ENCODE assay signal across 17 cellular contexts in genomic region chr10:71273506-71273905, GRCh38. TPM values are rescaled to one million over a fixed set of nuclear protein-coding genes. Genes with fewer than 3 reads are reported as not detected.
DNase-seq lines count a peak whose midpoint lies in the region; ATAC-seq, FAIRE-seq and TF ChIP-seq lines count a peak whose summit lies in the region.
"Had no signal": no experiment of that assay in that cellular context is flagged by ENCODE, and none has a peak within 500 bp of the region (broad histone marks: within the 10 kb centered on the region; RNA-seq: fewer than 3 reads in every experiment).

No MANE protein-coding gene starts in this region.

- peaks cover 19% of the 10 kb centered on the region for H3K4me1 ChIP-seq in endothelial cell of umbilical vein (ENCODE audit: control insufficient read depth, extremely low read depth, insufficient read depth, low read length)

- H3K4me1 Mint-ChIP-seq in stimulated activated naive B cell treated with anti-CD40 and anti-IgM and Interleukin-4, amounts not matched to agents 10 μg/mL and 1 μg/mL and 100 μg/mL, for 72 hours = peaks cover 0 to 3% of the 10 kb centered on the region in 2 donors
- no peaks in the 10 kb centered on the region for H3K4me1 Mint-ChIP-seq in T-helper 2 cell treated with Interferon-gamma antibody and Interleukin-4, amounts not matched to agents 5 μg/mL and 100 μg/mL, for 36 hours (ENCODE audit: low read depth)
- H3K4me1 Mint-ChIP-seq: CD4-positive, CD25-positive, alpha-beta regulatory T cell had no signal

- BruUV-seq in endothelial cell of umbilical vein (replicated peaks; lab: Mats Ljungman, UMichigan) = no TSS peak

- peak overlapping the region; percentile 80 for H3K27ac Mint-ChIP-seq in stimulated activated naive B cell treated with anti-CD40 and anti-IgM and Interleukin-4, amounts not matched to agents 10 μg/mL and 1 μg/mL and 100 μg/mL, for 72 hours
- no peak overlapping the region for H3K27ac Mint-ChIP-seq in T-helper 2 cell treated with Interferon-gamma antibody and Interleukin-4, amounts not matched to agents 5 μg/mL and 100 μg/mL, for 36 hours
- H3K27ac Mint-ChIP-seq: CD4-positive, CD25-positive, alpha-beta regulatory T cell had no signal

- H3K27me3 ChIP-seq in endothelial cell of umbilical vein (ENCODE audit: control insufficient read depth in 2 of 2, insufficient read depth in 2 of 2, low read length in 2 of 2) = no peaks in the 10 kb centered on the region
- H3K27me3 ChIP-seq: BLaER1 treated with 17β-estradiol and CSF1 and Interleukin-3, amounts not matched to agents 10 nM and 100 nM had no signal

- no peak overlapping the region for H3K4me2 ChIP-seq in endothelial cell of umbilical vein (ENCODE audit: insufficient read depth, low read length)
- H3K4me2 ChIP-seq: GM23338 had no signal

- no peaks in the 10 kb centered on the region for H3K9me3 Mint-ChIP-seq in stimulated activated naive B cell treated with anti-CD40 and anti-IgM and Interleukin-4, amounts not matched to agents 10 μg/mL and 1 μg/mL and 100 μg/mL, for 72 hours
- H3K9me3 Mint-ChIP-seq in T-helper 2 cell treated with Interferon-gamma antibody and Interleukin-4, amounts not matched to agents 5 μg/mL and 100 μg/mL, for 36 hours = no peaks in the 10 kb centered on the region
- H3K9me3 Mint-ChIP-seq: CD4-positive, CD25-positive, alpha-beta regulatory T cell; GM23338 had no signal

- no peaks in the 10 kb centered on the region for H4K20me1 ChIP-seq in endothelial cell of umbilical vein (replicated peaks; ENCODE audit: control insufficient read depth, extremely low read depth, insufficient read depth, low read length)

- no peaks in the 10 kb centered on the region for H3K36me3 Mint-ChIP-seq in stimulated activated naive B cell treated with anti-CD40 and anti-IgM and Interleukin-4, amounts not matched to agents 10 μg/mL and 1 μg/mL and 100 μg/mL, for 72 hours
- no peaks in the 10 kb centered on the region for H3K36me3 Mint-ChIP-seq in T-helper 2 cell treated with Interferon-gamma antibody and Interleukin-4, amounts not matched to agents 5 μg/mL and 100 μg/mL, for 36 hours (ENCODE audit: low read depth)
- H3K36me3 Mint-ChIP-seq: CD4-positive, CD25-positive, alpha-beta regulatory T cell had no signal

- H3K4me3 ChIP-seq in endothelial cell of umbilical vein (replicated peaks in 1 of 3; ENCODE audit: insufficient read depth in 1 of 3, low read depth in 1 of 3, low read length in 3 of 3) = no peak overlapping the region
- H3K4me3 ChIP-seq: BLaER1 treated with 17β-estradiol and CSF1 and Interleukin-3, amounts not matched to agents 10 nM and 100 nM; GM23338 had no signal

- H3K27ac ChIP-seq in RWPE1 = peak overlapping the region; percentile 85
- no peak overlapping the region for H3K27ac ChIP-seq in endothelial cell of umbilical vein (ENCODE audit: insufficient read depth, low read depth, low read length)
- H3K27ac ChIP-seq: BLaER1 treated with 17β-estradiol and CSF1 and Interleukin-3, amounts not matched to agents 10 nM and 100 nM; HL-60 had no signal

- no peak for TF ChIP-seq POLR2A in endothelial cell of umbilical vein (IDR thresholded peaks at IDR 0.05; ENCODE audit: low read depth, low read length)

- intact Hi-C loops in Right ventricle myocardium inferior (cut with DNase I) = no loop called here
- intact Hi-C loops in left ventricle myocardium superior (cut with micrococcal nuclease) = loop anchor here (5.0 kb wide), 1 partner anchor 61 kb away; the partner anchor contains the start of gene UNC5B
- intact Hi-C loops in endothelial cell of umbilical vein (cut with micrococcal nuclease) = loop anchor here (5.0 kb wide), 1 partner anchor 346 kb away; no protein-coding TSS in a partner anchor

- H3K36me3 ChIP-seq in endothelial cell of umbilical vein (ENCODE audit: control insufficient read depth in 2 of 2, extremely low read depth in 1 of 2, insufficient read depth in 2 of 2, low read length in 2 of 2) = no peaks in the 10 kb centered on the region
- H3K36me3 ChIP-seq: BLaER1 treated with 17β-estradiol and CSF1 and Interleukin-3, amounts not matched to agents 10 nM and 100 nM had no signal

- H3K27me3 Mint-ChIP-seq in stimulated activated naive B cell treated with anti-CD40 and anti-IgM and Interleukin-4, amounts not matched to agents 10 μg/mL and 1 μg/mL and 100 μg/mL, for 72 hours = peaks cover 5 to 6% of the 10 kb centered on the region in 2 donors
- H3K27me3 Mint-ChIP-seq in T-helper 2 cell treated with Interferon-gamma antibody and Interleukin-4, amounts not matched to agents 5 μg/mL and 100 μg/mL, for 36 hours (ENCODE audit: low read depth) = no peaks in the 10 kb centered on the region
- H3K27me3 Mint-ChIP-seq: CD4-positive, CD25-positive, alpha-beta regulatory T cell had no signal

- ATAC-seq in Right ventricle myocardium inferior = no peak
- no peak for ATAC-seq in left ventricle myocardium superior
- no peak for ATAC-seq in stimulated activated naive B cell treated with anti-CD40 and anti-IgM and Interleukin-4, amounts not matched to agents 10 μg/mL and 1 μg/mL and 100 μg/mL, for 72 hours (replicated peaks)
- ATAC-seq: GM23338 had no signal

- DNase-seq in Right ventricle myocardium inferior (ENCODE audit: missing footprints) (peak; percentile 23), left ventricle myocardium superior (no peak), RWPE1 (ENCODE audit: low spot score) (no peak), endothelial cell of umbilical vein (ENCODE audit: low read depth, low spot score) (no peak), NCI-H2227 (lab: John Stamatoyannopoulos, UW; ENCODE audit: unreplicated experiment) (no peak)
- DNase-seq in stimulated activated naive B cell treated with anti-CD40 and anti-IgM and Interleukin-4, amounts not matched to agents 10 μg/mL and 1 μg/mL and 100 μg/mL, for 72 hours = no peak
- no peak for DNase-seq in activated T-cell treated with anti-CD3 and anti-CD28 coated beads, Interleukin-2, amount 50 U/mL, for 1 hour
- no peak for DNase-seq in T-helper 2 cell treated with Interferon-gamma antibody and Interleukin-4, amounts not matched to agents 5 μg/mL and 100 μg/mL, for 36 hours (ENCODE audit: low spot score)
- DNase-seq: 8988T; ACHN; CD4-positive, CD25-positive, alpha-beta regulatory T cell; DMS53; H7 had no signal

- H3K9ac ChIP-seq in endothelial cell of umbilical vein (replicated peaks; ENCODE audit: extremely low read depth, insufficient read depth, low read length) = no peak overlapping the region
- H3K9ac ChIP-seq: BLaER1 treated with 17β-estradiol and CSF1 and Interleukin-3, amounts not matched to agents 10 nM and 100 nM had no signal

- H3K9me1 ChIP-seq in endothelial cell of umbilical vein (replicated peaks; ENCODE audit: control insufficient read depth, extremely low read depth, insufficient read depth, low read length) = no peaks in the 10 kb centered on the region

- dilution Hi-C loops in endothelial cell of umbilical vein (cut with MboI; ENCODE audit: extremely low pct_ligation_motif_present, low sequenced_read_pairs) = no loop called here

- CTCF ChIA-PET in RWPE1 (lab: Yijun Ruan, JAX) (interaction anchor here (1.5 kb wide), 1 partner anchor 11 kb away, joined by 3 read pairs; no protein-coding TSS in a partner anchor), endothelial cell of umbilical vein (lab: Charles Lee) (interaction anchor here (1.4 to 4.4 kb wide), 2 partner anchors 11 to 44 kb away, joined by 3 to 21 read pairs; no protein-coding TSS in a partner anchor)

- TF ChIP-seq CTCF in RWPE1 (conservative IDR thresholded peaks at IDR 0.05; ENCODE audit: low read depth) (no peak), endothelial cell of umbilical vein (IDR thresholded peaks at IDR 0.05; ENCODE audit: extremely low read depth in 1 of 2, insufficient read depth in 1 of 2, low read depth in 1 of 2, low read length in 2 of 2) (no peak)

- H3K4me3 Mint-ChIP-seq in stimulated activated naive B cell treated with anti-CD40 and anti-IgM and Interleukin-4, amounts not matched to agents 10 μg/mL and 1 μg/mL and 100 μg/mL, for 72 hours = no peak overlapping the region
- no peak overlapping the region for H3K4me3 Mint-ChIP-seq in T-helper 2 cell treated with Interferon-gamma antibody and Interleukin-4, amounts not matched to agents 5 μg/mL and 100 μg/mL, for 36 hours
- H3K4me3 Mint-ChIP-seq: CD4-positive, CD25-positive, alpha-beta regulatory T cell; GM23338 had no signal

- no peak overlapping the region for H2AFZ ChIP-seq in endothelial cell of umbilical vein (ENCODE audit: low read depth, low read length)
- H2AFZ ChIP-seq: GM23338 had no signal

- FAIRE-seq in endothelial cell of umbilical vein (lab: Jason Lieb, UNC) = peak; percentile 21
- FAIRE-seq: GM18507 had no signal

- H3K79me2 ChIP-seq in endothelial cell of umbilical vein (ENCODE audit: control insufficient read depth, insufficient read depth, low read length) = no peaks in the 10 kb centered on the region

- POLR2A ChIA-PET in RWPE1 (lab: Yijun Ruan, JAX; ENCODE audit: low non-redundant PET) (no interaction called here), endothelial cell of umbilical vein (lab: Charles Lee) (no interaction called here)

- no peaks in the 10 kb centered on the region for H3K9me3 ChIP-seq in endothelial cell of umbilical vein (replicated peaks; ENCODE audit: control insufficient read depth, insufficient read depth, low read length)
- H3K9me3 ChIP-seq: BLaER1 treated with 17β-estradiol and CSF1 and Interleukin-3, amounts not matched to agents 10 nM and 100 nM had no signal

TF ChIP-seq in endothelial cell of umbilical vein, 7 proteins besides CTCF, POLR2A, EP300 and RAD21 (continues in another document):
- TF ChIP-seq POLR2AphosphoS5 (IDR thresholded peaks at IDR 0.05; ENCODE audit: insufficient read depth, low read depth, low read length) (no peak), GATA2 (IDR thresholded peaks at IDR 0.05; ENCODE audit: insufficient read depth, insufficient read length, low read depth, low read length) (no peak), FOS (IDR thresholded peaks at IDR 0.05; ENCODE audit: borderline replicate concordance, insufficient read depth, low read length) (no peak), EZH2 (IDR thresholded peaks at IDR 0.05; ENCODE audit: borderline replicate concordance, low read depth, low read length, severe bottlenecking) (no peak), JUN (IDR thresholded peaks at IDR 0.05; ENCODE audit: borderline replicate concordance, insufficient read depth, insufficient read length, low read depth) (no peak)

RNA-seq across cellular contexts. Expression of gene SLC29A3, which starts 45.6 kb away (rescaled TPM):
- total RNA-seq in Right ventricle myocardium inferior (1.8 TPM), left ventricle myocardium superior (2.0 TPM), endothelial cell of umbilical vein (3.5 and 5.0 TPM in 2 replicates)
- 8.7 and 9.1 TPM in 2 replicates for polyA plus RNA-seq in endothelial cell of umbilical vein
- polyA plus RNA-seq in endothelial cell of umbilical vein (2011; cell fraction: cytosol; rRNA removed) = 4.0 and 4.3 TPM in 2 replicates
- 2.5 and 3.3 TPM in 2 replicates for polyA plus RNA-seq in endothelial cell of umbilical vein (2011; cell fraction: nucleus; rRNA removed)
- polyA plus RNA-seq in endothelial cell of umbilical vein (2012) = 7.0 and 8.4 TPM in 2 replicates
- polyA minus RNA-seq in endothelial cell of umbilical vein = 6.4 and 6.9 TPM in 2 replicates
- polyA minus RNA-seq in endothelial cell of umbilical vein (2011; cell fraction: cytosol; rRNA and poly(A)+ RNA removed) = 5.1 TPM
- polyA minus RNA-seq in endothelial cell of umbilical vein (2011; cell fraction: nucleus; rRNA and poly(A)+ RNA removed) = 2.4 and 2.7 TPM in 2 replicates
